Comparison of ENCODE assay signal across 12 cellular contexts in the genomic region with DNA sequence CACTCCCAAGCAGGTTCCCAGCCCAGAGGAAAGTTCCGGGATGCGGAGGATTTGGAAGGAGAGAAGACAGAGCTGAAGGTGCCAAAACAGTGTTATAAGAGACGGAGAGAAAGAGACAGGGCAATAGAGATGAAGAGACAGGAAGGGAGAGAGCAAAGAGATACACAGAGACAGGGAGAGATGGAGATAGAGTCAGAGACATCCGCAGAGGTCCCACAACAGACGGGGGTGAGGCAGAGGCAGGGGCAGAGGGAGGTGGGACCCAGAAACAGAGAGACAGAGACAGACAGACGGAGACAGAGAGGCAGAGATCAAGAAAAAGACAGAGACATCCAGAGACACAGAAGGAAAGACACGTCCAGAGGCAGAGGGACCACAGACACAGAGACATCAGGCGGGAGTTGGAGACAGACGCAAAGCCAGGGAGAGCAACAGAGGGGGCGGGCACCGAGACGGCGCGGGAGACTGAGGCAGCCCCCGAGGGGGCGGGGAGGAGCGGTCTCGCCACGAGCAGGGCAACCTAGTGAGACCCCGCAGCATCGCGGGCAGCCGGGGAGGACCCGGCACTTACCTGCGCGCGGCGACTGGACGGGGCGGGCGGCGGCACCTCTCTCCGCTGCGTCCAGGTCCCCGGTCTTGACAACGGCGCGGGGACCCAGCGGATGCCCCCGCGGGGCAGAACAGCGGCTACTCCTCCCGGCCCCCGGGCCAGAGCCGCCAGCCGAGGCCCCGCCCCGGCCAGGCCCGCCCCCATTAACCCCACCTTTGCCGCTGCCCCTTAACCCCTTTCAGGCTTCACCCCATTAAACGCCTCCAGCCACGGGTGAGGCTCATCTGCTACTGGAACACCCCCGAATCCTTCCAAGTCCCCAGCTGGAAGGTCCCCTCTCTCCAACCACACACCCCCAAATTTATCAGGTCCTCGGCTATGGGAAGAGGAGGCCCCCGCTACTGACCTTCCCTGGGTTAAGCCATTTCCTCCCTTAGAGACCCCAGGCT. TPM values are rescaled to one million over a fixed set of nuclear protein-coding genes. Genes with fewer than 3 reads are reported as not detected.
A peak's percentile ranks its signal among the peaks of the same experiment; 100 is the strongest.
DNase-seq lines count a peak whose midpoint lies in the region; ATAC-seq and TF ChIP-seq lines count a peak whose summit lies in the region.
"Had no signal": no experiment of that assay in that cellular context is flagged by ENCODE, and none has a peak within 500 bp of the region (broad histone marks: within the 10 kb centered on the region; RNA-seq: fewer than 3 reads in every experiment).

A gene (minus strand): TSS at position 689 of the 999 bp plus-strand sequence. CDS start 10,346 bp downstream, outside the sequence.

- WGBS in lung, 2 donors = 4 to 5% methylated on average over 30 to 55 of the region's 55 CpGs

- peak within 1 kb of the TSS; percentile 71 for H3K4me3 ChIP-seq in lung
- H3K4me3 ChIP-seq in upper lobe of right lung = peak within 1 kb of the TSS; percentile 52

- peak; percentile 15 to 47 for ATAC-seq in activated T-cell treated with anti-CD3 and anti-CD28 coated beads, Interleukin-2, amount 50 U/mL, for 4 hours
- ATAC-seq in lung (ENCODE audit: insufficient read depth, low FRiP score) = peak; percentile 45
- peak; percentile 63 for ATAC-seq in upper lobe of right lung

- H3K27ac ChIP-seq in lung (ENCODE audit: low read depth in 1 of 2, low read length in 1 of 2) (peak within 1 kb of the TSS; percentile 24 to 60), upper lobe of right lung (no peak within 1 kb of the TSS)

- H3K36me3 ChIP-seq in lung (ENCODE audit: control insufficient read depth in 2 of 2, insufficient read depth in 2 of 2, low read length in 2 of 2) (no peaks in the 10 kb centered on the region), upper lobe of right lung (no peaks in the 10 kb centered on the region)

- H3K36me3 Mint-ChIP-seq in activated T-cell treated with anti-CD3 and anti-CD28 coated beads, Interleukin-2, amount 50 U/mL, for 4 hours (ENCODE audit: insufficient read depth) = no peaks in the 10 kb centered on the region

- TF ChIP-seq CTCF in lung (IDR thresholded peaks at IDR 0.05; ENCODE audit: control extremely low read depth, extremely low read depth) = no peak
- TF ChIP-seq CTCF in upper lobe of right lung (IDR thresholded peaks at IDR 0.05) = no peak

- H3K27me3 Mint-ChIP-seq in activated T-cell treated with anti-CD3 and anti-CD28 coated beads, Interleukin-2, amount 50 U/mL, for 4 hours (ENCODE audit: low read depth) = peaks cover 63% of the 10 kb centered on the region

- no peak within 1 kb of the TSS for H3K4me3 Mint-ChIP-seq in activated T-cell treated with anti-CD3 and anti-CD28 coated beads, Interleukin-2, amount 50 U/mL, for 4 hours

- H3K9me3 Mint-ChIP-seq in activated T-cell treated with anti-CD3 and anti-CD28 coated beads, Interleukin-2, amount 50 U/mL, for 4 hours = no peaks in the 10 kb centered on the region

- H3K4me1 Mint-ChIP-seq in activated T-cell treated with anti-CD3 and anti-CD28 coated beads, Interleukin-2, amount 50 U/mL, for 4 hours (ENCODE audit: low read depth) = peaks cover 32% of the 10 kb centered on the region

- no peaks in the 10 kb centered on the region for H3K9me3 ChIP-seq in lung (ENCODE audit: control insufficient read depth in 2 of 2, insufficient read depth in 1 of 2, low read length in 1 of 2)
- no peaks in the 10 kb centered on the region for H3K9me3 ChIP-seq in upper lobe of right lung

- H3K4me1 ChIP-seq in lung (ENCODE audit: control insufficient read depth in 2 of 2, insufficient read depth in 2 of 2, low read length in 2 of 2) (peaks cover 0 to 2% of the 10 kb centered on the region in 2 donors), upper lobe of right lung (peaks cover 23% of the 10 kb centered on the region)

- intact Hi-C loops in upper lobe of right lung (cut with DNase I) = no loop called here

- no peak for DNase-seq in activated T-cell treated with anti-CD3 and anti-CD28 coated beads, Interleukin-2, amount 50 U/mL, for 4 hours
- no peak for DNase-seq in activated T-cell treated with anti-CD3 and anti-CD28 coated beads, Interleukin-2, amount 50 U/mL, for 48 hours
- peak; percentile 64 for DNase-seq in ecto neural progenitor cell (ENCODE audit: low spot score)
- no peak for DNase-seq in lung (ENCODE audit: low spot score)
- no peak for DNase-seq in upper lobe of right lung
- DNase-seq in RKO (ENCODE audit: low spot score) = no peak
- DNase-seq in NCI-H2171 (lab: John Stamatoyannopoulos, UW) = no peak
- DNase-seq in germinal center (ENCODE audit: low spot score) = no peak
- DNase-seq: activated CD8-positive, alpha-beta memory T cell treated with anti-CD3 and anti-CD28 coated beads, Interleukin-2, amount 50 U/mL, for 48 hours; CD4-positive, CD25-positive, alpha-beta regulatory T cell; kidney glomerular epithelial cell; NCI-H2081 had no signal

- H3K27me3 ChIP-seq in lung (ENCODE audit: control insufficient read depth, insufficient read depth) (no peaks in the 10 kb centered on the region), upper lobe of right lung (peaks cover 54% of the 10 kb centered on the region)

RNA-seq across cellular contexts. Expression of the gene that starts here (rescaled TPM):
- under 1 TPM in 1 of 3 donors, not detected in 2; 0.05 TPM for total RNA-seq in activated T-cell treated with anti-CD3 and anti-CD28 coated beads, Interleukin-2, amount 50 U/mL, for 4 hours
- 10 to 100 TPM in 1 of 2 donors, 1 to 10 TPM in 1; 1.3 to 11.0 TPM for total RNA-seq in lung
- 10 to 100 TPM; 12.6 to 12.8 TPM for polyA plus RNA-seq in lung
- total RNA-seq in upper lobe of right lung = 18.5 TPM
- total RNA-seq: CD4-positive, CD25-positive, alpha-beta regulatory T cell had no signal
- polyA plus RNA-seq: CD4-positive, CD25-positive, alpha-beta regulatory T cell had no signal

Comparison
In these comparisons a context has a peak if more than half of its experiments do, and no peak if none do; other contexts are left out.
1. Peak in ATAC-seq in activated T-cell treated with anti-CD3 and anti-CD28 coated beads, Interleukin-2, amount 50 U/mL, for 4 hours; RNA of the gene not detected or under 1 TPM.